ENCODE assay signal across 8 cellular contexts in genomic region chr1:85465099-85465790, GRCh38. TPM values are rescaled to one million over a fixed set of nuclear protein-coding genes. Genes with fewer than 3 reads are reported as not detected.
DNase-seq lines count a peak whose midpoint lies in the region; ATAC-seq and TF ChIP-seq lines count a peak whose summit lies in the region.

DDAH1 (minus strand) TSS chr1:85465159; CDS start chr1:85465045, 114 bp downstream.

- H3K9ac ChIP-seq in IMR-90 (ENCODE audit: low read depth, low read length) (peak within 1 kb of the TSS; percentile 85), SU-DHL-6 (ENCODE audit: low read length) (peak within 1 kb of the TSS; percentile 69), endocrine pancreas (ENCODE audit: control insufficient read depth, insufficient read depth, low read length) (peak within 1 kb of the TSS; percentile 47)

- no peaks in the 10 kb centered on the region for H3K36me3 ChIP-seq in IMR-90 (ENCODE audit: control insufficient read depth, insufficient read depth, low read length)
- H3K36me3 ChIP-seq in SU-DHL-6 (ENCODE audit: low read length), result no peaks in the 10 kb centered on the region
- no peaks in the 10 kb centered on the region for H3K36me3 ChIP-seq in endocrine pancreas (ENCODE audit: control insufficient read depth, insufficient read depth, low read length)
- no peaks in the 10 kb centered on the region for H3K36me3 ChIP-seq in lower lobe of right lung
- H3K36me3 ChIP-seq in stomach, result no peaks in the 10 kb centered on the region

- no peak for TF ChIP-seq CTCF in IMR-90 (conservative IDR thresholded peaks at IDR 0.05; ENCODE audit: low read depth, low read length)
- TF ChIP-seq CTCF in SU-DHL-6 (IDR thresholded peaks at IDR 0.05; ENCODE audit: insufficient read depth, low read length, poor library complexity, severe bottlenecking), result no peak
- no peak for TF ChIP-seq CTCF in lower lobe of right lung (IDR thresholded peaks at IDR 0.05)
- no peak for TF ChIP-seq CTCF in stomach (IDR thresholded peaks at IDR 0.05)

- intact Hi-C loops in IMR-90 (cut with micrococcal nuclease) (loop anchor here (2.0 kb wide), 2 partner anchors 112 to 156 kb away; no protein-coding TSS in a partner anchor), lower lobe of right lung (cut with DNase I) (no loop called here), stomach (cut with DNase I; ENCODE audit: low total_unique reads) (no loop called here)

- H4K5ac ChIP-seq in IMR-90 (ENCODE audit: low read depth, low read length), result peak within 1 kb of the TSS; percentile 56; the same call in 1 of the 2 replicates

- peak; percentile 88 for DNase-seq in DMS53 treated with DMSO at 0.1 percent for 48 hours (lab: John Stamatoyannopoulos, UW; ENCODE audit: unreplicated experiment)
- DNase-seq in IMR-90, result peak; percentile 65
- DNase-seq in lower lobe of right lung, result peak; percentile 76
- peak; percentile 83 for DNase-seq in stomach
- no peak for DNase-seq in activated gamma-delta T cell treated with Interleukin-2 at 50 U/mL for 16 hours

- H2BK15ac ChIP-seq in IMR-90 (ENCODE audit: low read depth, low read length), result no peak within 1 kb of the TSS; the same call in 2 of the 3 replicates

- H3K27me3 ChIP-seq in IMR-90 (ENCODE audit: control insufficient read depth, insufficient read depth, low read length) (no peaks in the 10 kb centered on the region), SU-DHL-6 (ENCODE audit: low read length) (no peaks in the 10 kb centered on the region), endocrine pancreas (ENCODE audit: control insufficient read depth, insufficient read depth, low read length) (no peaks in the 10 kb centered on the region), lower lobe of right lung (ENCODE audit: low read depth) (peaks cover 4% of the 10 kb centered on the region), stomach (peaks cover 0 to 7% (median 0%) of the 10 kb centered on the region in 3 donors)

- H3K4me1 ChIP-seq in IMR-90 (ENCODE audit: control insufficient read depth, insufficient read depth, low read length) (peaks cover 7% of the 10 kb centered on the region), endocrine pancreas (ENCODE audit: control insufficient read depth, insufficient read depth, low read length) (no peaks in the 10 kb centered on the region), lower lobe of right lung (peaks cover 26% of the 10 kb centered on the region), stomach (peaks cover 4 to 54% (median 49%) of the 10 kb centered on the region in 4 donors)

- no peaks in the 10 kb centered on the region; the same call in 1 of the 2 replicates for H3K79me2 ChIP-seq in SU-DHL-6 (ENCODE audit: insufficient read depth, low read length)

- 0 out of 2 replicates have a peak within 1 kb of the TSS, but pooled peaks have one; percentile 1 for H2BK20ac ChIP-seq in IMR-90 (ENCODE audit: low read depth, low read length)

- H2BK5ac ChIP-seq in IMR-90 (ENCODE audit: low read depth, low read length, poor library complexity, severe bottlenecking), result peak within 1 kb of the TSS; percentile 89

- dilution Hi-C loops in IMR-90 (cut with HindIII; ENCODE audit: low sequenced_read_pairs, unreplicated experiment), result no loop called here

- peak within 1 kb of the TSS; percentile 80; the same call in 1 of the 2 replicates for H4K91ac ChIP-seq in IMR-90 (ENCODE audit: insufficient read depth, low read depth, low read length)

- peak within 1 kb of the TSS; percentile 95 for H3K4ac ChIP-seq in IMR-90 (ENCODE audit: low read depth, low read length)

- peak within 1 kb of the TSS; percentile 41 for H3K56ac ChIP-seq in IMR-90 (ENCODE audit: extremely low read depth, insufficient read depth, low read length)

- TSS peak; percentile 77 for BruUV-seq in IMR-90 (replicated peaks; lab: Mats Ljungman, UMichigan)

- H4K8ac ChIP-seq in IMR-90 (ENCODE audit: low read depth in 2 of 2, low read length in 2 of 2), result peak within 1 kb of the TSS; percentile 62 to 86

- ATAC-seq in GM21367 (IDR thresholded peaks at IDR 0.05; ENCODE audit: unreplicated experiment) (peak; percentile 35), IMR-90 (ENCODE audit: low read depth) (peak; percentile 68), lower lobe of right lung (peak; percentile 90 to 91)

- peak within 1 kb of the TSS; percentile 74 for H3K23ac ChIP-seq in IMR-90 (ENCODE audit: low read depth, low read length)

- H2AK5ac ChIP-seq in IMR-90 (ENCODE audit: low read depth, low read length), result peak within 1 kb of the TSS; percentile 90

- peaks cover 29 to 73% of the 10 kb centered on the region in 2 experiments for H3K79me1 ChIP-seq in IMR-90 (ENCODE audit: low read depth in 1 of 2, low read length in 2 of 2)

- peak within 1 kb of the TSS; percentile 95 for H2AFZ ChIP-seq in IMR-90 (replicated peaks; ENCODE audit: low read length, poor library complexity)
- peak within 1 kb of the TSS; percentile 92 for H2AFZ ChIP-seq in SU-DHL-6 (ENCODE audit: low read depth, low read length, severe bottlenecking)

- POLR2A ChIA-PET in IMR-90 (lab: Charles Lee; ENCODE audit: unreplicated experiment), result interaction anchor here (0.7 to 0.8 kb wide), 2 partner anchors 142 to 163 kb away, joined by 3 to 4 read pairs; no protein-coding TSS in a partner anchor

- H3K14ac ChIP-seq in IMR-90 (replicated peaks; ENCODE audit: low read depth, low read length), result peak within 1 kb of the TSS; percentile 77

- peak within 1 kb of the TSS; percentile 90 for H2AK9ac ChIP-seq in IMR-90 (replicated peaks; ENCODE audit: low read depth, low read length, poor library complexity)

- H3K9me3 ChIP-seq in IMR-90 (ENCODE audit: control insufficient read depth, insufficient read depth, low read length) (no peaks in the 10 kb centered on the region), SU-DHL-6 (ENCODE audit: insufficient read depth, low read length) (no peaks in the 10 kb centered on the region), endocrine pancreas (ENCODE audit: control insufficient read depth, low read length) (no peaks in the 10 kb centered on the region), lower lobe of right lung (no peaks in the 10 kb centered on the region), stomach (no peaks in the 10 kb centered on the region)

- no peak for TF ChIP-seq EP300 in stomach (IDR thresholded peaks at IDR 0.05)

- no peaks in the 10 kb centered on the region for H3K9me2 ChIP-seq in SU-DHL-6 (replicated peaks; ENCODE audit: insufficient read depth, low read length)

- TF ChIP-seq POLR2A in IMR-90 (IDR thresholded peaks at IDR 0.05; ENCODE audit: low read depth, low read length) (peak; percentile 15; the same call in 1 of the 2 replicates), stomach (IDR thresholded peaks at IDR 0.05) (no peak)

- H2BK120ac ChIP-seq in IMR-90 (ENCODE audit: low read depth, low read length), result peak within 1 kb of the TSS; percentile 77

- peak within 1 kb of the TSS; percentile 95 for H3K4me2 ChIP-seq in IMR-90 (ENCODE audit: low read depth, low read length)
- peak within 1 kb of the TSS; percentile 70 for H3K4me2 ChIP-seq in SU-DHL-6 (ENCODE audit: low read depth, low read length, poor library complexity, severe bottlenecking)

- in situ Hi-C loops in IMR-90 (cut with MboI; ENCODE audit: low sequenced_read_pairs), result loop anchor here (10.0 kb wide), 1 partner anchor 110 kb away; no protein-coding TSS in a partner anchor

- H3F3A ChIP-seq in SU-DHL-6 (ENCODE audit: insufficient read depth), result no peaks in the 10 kb centered on the region

- peaks cover 9% of the 10 kb centered on the region for H3K9me1 ChIP-seq in IMR-90 (ENCODE audit: insufficient read depth, low read length)

- H3K4me3 ChIP-seq in IMR-90 (ENCODE audit: insufficient read depth, low read depth, low read length) (peak within 1 kb of the TSS; percentile 95), SU-DHL-6 (ENCODE audit: insufficient read depth, low read length, poor library complexity, severe bottlenecking) (peak within 1 kb of the TSS; percentile 66), endocrine pancreas (ENCODE audit: control insufficient read depth, insufficient read depth, low read length) (peak within 1 kb of the TSS; percentile 71), lower lobe of right lung (peak within 1 kb of the TSS; percentile 68), stomach (peak within 1 kb of the TSS; percentile 74 to 82 (median 76))

- H3K27ac ChIP-seq in IMR-90 (ENCODE audit: insufficient read depth, low read length), result peak within 1 kb of the TSS; percentile 92
- peak within 1 kb of the TSS; percentile 49 for H3K27ac ChIP-seq in SU-DHL-6 (ENCODE audit: low read depth, low read length)
- peak within 1 kb of the TSS; percentile 81 for H3K27ac ChIP-seq in lower lobe of right lung
- H3K27ac ChIP-seq in stomach, result peak within 1 kb of the TSS; percentile 84 to 96 (median 90)

- peak; percentile 12; the same call in 1 of the 2 replicates for TF ChIP-seq RAD21 in IMR-90 (IDR thresholded peaks at IDR 0.05; ENCODE audit: low read length)

- H4K20me1 ChIP-seq in IMR-90 (ENCODE audit: insufficient read depth, low read length) (peaks cover 7% of the 10 kb centered on the region; the same call in 1 of the 2 replicates), SU-DHL-6 (ENCODE audit: low read depth, low read length) (no peaks in the 10 kb centered on the region)

- CTCF ChIA-PET in IMR-90 (lab: Yijun Ruan, JAX), result interaction anchor here (0.6 to 1.2 kb wide), 4 partner anchors 111 to 227 kb away, joined by 3 to 4 read pairs (median 3); no protein-coding TSS in a partner anchor

- H3K18ac ChIP-seq in IMR-90 (ENCODE audit: low read depth, low read length), result peak within 1 kb of the TSS; percentile 63

- 0% methylated on average over 37 of the region's 56 CpGs; no CpG with 5 or more reads in 1 of the 2 experiments for WGBS in IMR-90 (ENCODE audit: extremely low coverage in 2 of 2, insufficient read length in 1 of 2), 2 experiments
- WGBS in stomach, 5 donors, result 1 to 5% (median 2%) methylated on average over 41 to 56 of the region's 56 CpGs

TF ChIP-seq in IMR-90, 13 proteins besides CTCF, POLR2A, EP300 and RAD21 (continues in another document):
- TF ChIP-seq RCOR1 (IDR thresholded peaks at IDR 0.05; ENCODE audit: insufficient replicate concordance, low read length), result peak; percentile 27
- TF ChIP-seq SMC3 (IDR thresholded peaks at IDR 0.05; ENCODE audit: low read depth, low read length), result 0 out of 2 replicates have a peak, but pooled peaks have one; percentile 2
- TF ChIP-seq USF2 (IDR thresholded peaks at IDR 0.05; ENCODE audit: low read depth, low read length), result no peak
- no peak for TF ChIP-seq NFE2L2 (IDR thresholded peaks at IDR 0.05; ENCODE audit: low read depth, low read length)

RNA-seq across cellular contexts. Expression of gene DDAH1, which starts in this region (rescaled TPM):
- total RNA-seq in IMR-90 (2012; rRNA removed) (94.5 and 108 TPM in 2 replicates), lower lobe of right lung (48.4 TPM), stomach (100 to 1,000 TPM in 1 of 5 donors, 10 to 100 TPM in 4; 39.7 to 113 (median 58.4) TPM)
- polyA plus RNA-seq in IMR-90 (2012; rRNA removed) (78.0 and 89.0 TPM in 2 replicates), stomach (10 to 100 TPM; 10.6 to 23.1 (median 20.0) TPM)
- polyA plus RNA-seq in IMR-90 (2012; cell fraction: cytosol; rRNA removed), result 18.8 and 40.9 TPM in 2 replicates
- 9.2 and 40.9 TPM in 2 replicates for polyA plus RNA-seq in IMR-90 (2012; cell fraction: nucleus; rRNA removed; ENCODE audit: low replicate concordance)

Comparison
In these comparisons a context has a peak if more than half of its experiments do, and no peak if none do; other contexts are left out.
1. ATAC-seq: peak in every context shown above with its lines; median percentile 90 in lower lobe of right lung; 68 in IMR-90; 35 in GM21367.